26 cellular contexts compared by ENCODE assay signal in the genomic region with DNA sequence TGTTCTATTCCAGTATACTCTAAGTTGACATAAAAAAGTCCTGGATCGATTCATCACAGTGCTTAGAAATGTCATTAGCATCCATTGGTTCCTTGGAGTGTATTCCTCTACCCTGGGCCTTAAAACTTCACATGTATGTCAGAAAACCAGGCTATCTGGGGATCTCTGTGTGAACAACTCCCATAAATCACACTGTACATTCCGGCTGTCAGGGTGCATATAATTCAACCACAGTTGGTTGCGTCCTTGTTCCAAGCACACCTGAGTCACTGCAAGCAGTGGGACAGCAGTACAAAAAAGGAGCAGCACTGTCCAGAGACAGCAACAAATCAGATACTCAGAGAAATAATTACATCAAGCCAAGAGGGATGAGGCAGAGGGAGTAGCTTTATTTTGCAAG. TPM values are rescaled to one million over a fixed set of nuclear protein-coding genes. Genes with fewer than 3 reads are reported as not detected.
DNase-seq lines count a peak whose midpoint lies in the region; TF ChIP-seq lines count a peak whose summit lies in the region.
"Had no signal": no experiment of that assay in that cellular context is flagged by ENCODE, and none has a peak within 500 bp of the region (broad histone marks: within the 10 kb centered on the region; RNA-seq: fewer than 3 reads in every experiment).

No MANE protein-coding gene starts in this region.

- WGBS in endodermal cell (ENCODE audit: insufficient coverage in 1 of 2, insufficient read length in 1 of 2), 2 experiments: 79 to 94% methylated on average over 2 to 3 of the region's 3 CpGs

- TF ChIP-seq CTCF in endodermal cell (conservative IDR thresholded peaks at IDR 0.05): no peak
- no peak for TF ChIP-seq CTCF in nephron (IDR thresholded peaks at IDR 0.05; ENCODE audit: unreplicated experiment in 3 of 3)
- no peak for TF ChIP-seq CTCF in type B pancreatic cell (conservative IDR thresholded peaks at IDR 0.05)

- H3K27ac ChIP-seq in endodermal cell (ENCODE audit: low read depth, low read length): no peak overlapping the region
- H3K27ac ChIP-seq: HL-60, vagina had no signal

- H3K36me3 Mint-ChIP-seq in endodermal cell (ENCODE audit: low read depth) (no peaks in the 10 kb centered on the region), nephron (ENCODE audit: low read depth) (peaks cover 12% of the 10 kb centered on the region), type B pancreatic cell (peaks cover 4% of the 10 kb centered on the region)
- H3K36me3 Mint-ChIP-seq: activated naive CD8-positive, alpha-beta T cell treated with anti-CD3 and anti-CD28 coated beads, Interleukin-2, amount 10 ng/mL, durations not matched to agents 7 days and 5 days; WTC11 had no signal

- H3K36me3 ChIP-seq in endodermal cell (ENCODE audit: control insufficient read depth, insufficient read depth, low read length): peaks cover 8% of the 10 kb centered on the region
- H3K36me3 ChIP-seq: cardiac muscle cell, heart left ventricle, right atrium auricular region, vagina had no signal

- H3K4me3 Mint-ChIP-seq in endodermal cell: peak overlapping the region; percentile 9
- peak overlapping the region in 1 of 3 experiments; percentile 4 for H3K4me3 Mint-ChIP-seq in nephron
- H3K4me3 Mint-ChIP-seq in type B pancreatic cell: peak overlapping the region; percentile 31
- H3K4me3 Mint-ChIP-seq: activated naive CD8-positive, alpha-beta T cell treated with anti-CD3 and anti-CD28 coated beads, Interleukin-2, amount 10 ng/mL, durations not matched to agents 7 days and 5 days; activated T-helper 1 cell treated with anti-CD3 and anti-CD28 coated beads, Interleukin-12 subunit alpha, Interleukin-12 subunit beta, Interleukin-2, Interleukin-4 antibody, amounts not matched to agents 30 ng/mL and 10 ng/mL and 1 ng/mL, durations not matched to agents 14 hours and 24 hours and 36 hours; immature natural killer cell; WTC11 had no signal

- DNase-seq in NCI-H69 (lab: John Stamatoyannopoulos, UW) (peak; percentile 10), endodermal cell (no peak), type B pancreatic cell (ENCODE audit: extremely low spot score, unreplicated experiment) (no peak), occipital lobe (lab: John Stamatoyannopoulos, UW) (no peak)
- no peak for DNase-seq in effector CD4-positive, alpha-beta T cell
- no peak for DNase-seq in activated naive CD4-positive, alpha-beta T cell treated with anti-CD3 and anti-CD28 coated beads, Interleukin-2, amount 50 U/mL, for 16 hours
- DNase-seq: activated CD8-positive, alpha-beta memory T cell treated with anti-CD3 and anti-CD28 coated beads for 24 hours; activated naive CD8-positive, alpha-beta T cell treated with anti-CD3 and anti-CD28 coated beads, Interleukin-2, amount 10 ng/mL, durations not matched to agents 7 days and 5 days; AML-193; EL; HCEC 1CT; heart left ventricle; immature natural killer cell; KBM-7; NCI-H2081 treated with DMSO at 0.1 percent for 48 hours; NCI-H524 treated with DMSO at 0.1 percent for 48 hours; SHP77; stimulated activated CD4-positive, alpha-beta T cell treated with anti-CD3 and anti-CD28 coated beads, Interleukin-1b, Interleukin-23, amount 100 ng/mL, for 48 hours; T-helper 2 cell had no signal

- peaks cover 30% of the 10 kb centered on the region for H3K4me1 ChIP-seq in endodermal cell (ENCODE audit: control insufficient read depth, insufficient read depth, low read length)

- H3K4me3 ChIP-seq in endodermal cell (ENCODE audit: low read length): no peak overlapping the region
- H3K4me3 ChIP-seq: cardiac muscle cell, heart left ventricle, right atrium auricular region, vagina had no signal

- no peaks in the 10 kb centered on the region for H3K27me3 ChIP-seq in endodermal cell (ENCODE audit: control insufficient read depth, insufficient read depth, low read length, poor library complexity, severe bottlenecking)
- H3K27me3 ChIP-seq: cardiac muscle cell, heart left ventricle, right atrium auricular region, vagina had no signal

- H3K9ac ChIP-seq in endodermal cell (ENCODE audit: extremely low read depth, low read length, poor library complexity, severe bottlenecking): no peak overlapping the region

- H3K27me3 Mint-ChIP-seq in endodermal cell (ENCODE audit: insufficient read depth) (peaks cover 7% of the 10 kb centered on the region), nephron (ENCODE audit: low read depth) (no peaks in the 10 kb centered on the region), type B pancreatic cell (peaks cover 9% of the 10 kb centered on the region)

- H3K9me3 Mint-ChIP-seq in endodermal cell (no peaks in the 10 kb centered on the region), nephron (no peaks in the 10 kb centered on the region), type B pancreatic cell (no peaks in the 10 kb centered on the region)
- H3K9me3 Mint-ChIP-seq: activated naive CD8-positive, alpha-beta T cell treated with anti-CD3 and anti-CD28 coated beads, Interleukin-2, amount 10 ng/mL, durations not matched to agents 7 days and 5 days; activated T-helper 1 cell treated with anti-CD3 and anti-CD28 coated beads, Interleukin-12 subunit alpha, Interleukin-12 subunit beta, Interleukin-2, Interleukin-4 antibody, amounts not matched to agents 30 ng/mL and 10 ng/mL and 1 ng/mL, durations not matched to agents 14 hours and 24 hours and 36 hours; WTC11 had no signal

- no peaks in the 10 kb centered on the region for H3K9me3 ChIP-seq in endodermal cell (ENCODE audit: control insufficient read depth, low read length)
- H3K9me3 ChIP-seq: heart left ventricle, right atrium auricular region, vagina had no signal

- H3K4me1 Mint-ChIP-seq in endodermal cell (peaks cover 64% of the 10 kb centered on the region), nephron (peaks cover 94% of the 10 kb centered on the region), type B pancreatic cell (ENCODE audit: unreplicated experiment) (peaks cover 59% of the 10 kb centered on the region)
- H3K4me1 Mint-ChIP-seq: activated naive CD8-positive, alpha-beta T cell treated with anti-CD3 and anti-CD28 coated beads, Interleukin-2, amount 10 ng/mL, durations not matched to agents 7 days and 5 days; immature natural killer cell had no signal

- peak overlapping the region; percentile 26 for H3K27ac Mint-ChIP-seq in endodermal cell
- H3K27ac Mint-ChIP-seq in nephron: peak overlapping the region; percentile 54 to 73 (median 67)
- peak overlapping the region; percentile 41 for H3K27ac Mint-ChIP-seq in type B pancreatic cell
- H3K27ac Mint-ChIP-seq: activated naive CD8-positive, alpha-beta T cell treated with anti-CD3 and anti-CD28 coated beads, Interleukin-2, amount 10 ng/mL, durations not matched to agents 7 days and 5 days; activated T-helper 1 cell treated with anti-CD3 and anti-CD28 coated beads, Interleukin-12 subunit alpha, Interleukin-12 subunit beta, Interleukin-2, Interleukin-4 antibody, amounts not matched to agents 30 ng/mL and 10 ng/mL and 1 ng/mL, durations not matched to agents 14 hours and 24 hours and 36 hours; immature natural killer cell; WTC11 had no signal

RNA-seq across cellular contexts. Expression of gene PDZRN3, which starts 52.4 kb away (rescaled TPM):
- total RNA-seq in endodermal cell (10 to 100 TPM in 1 of 2 donors, 1 to 10 TPM in 1; 6.1 to 10.4 TPM), type B pancreatic cell (ENCODE audit: low replicate concordance) (18.1 and 58.6 TPM in 2 replicates), occipital lobe (59.3 TPM)
- 19.4 TPM for polyA plus RNA-seq in endodermal cell (2013, experiment 1 of 2)
- 18.4 TPM for polyA plus RNA-seq in endodermal cell (2013, experiment 2 of 2)
- total RNA-seq: activated naive CD8-positive, alpha-beta T cell treated with anti-CD3 and anti-CD28 coated beads, Interleukin-2, amount 10 ng/mL, durations not matched to agents 7 days and 5 days; activated T-helper 1 cell treated with anti-CD3 and anti-CD28 coated beads, Interleukin-12 subunit alpha, Interleukin-12 subunit beta, Interleukin-2, Interleukin-4 antibody, amounts not matched to agents 30 ng/mL and 10 ng/mL and 1 ng/mL, durations not matched to agents 14 hours and 24 hours and 36 hours had no signal
- polyA plus RNA-seq: immature natural killer cell had no signal
